In the genomic region with DNA sequence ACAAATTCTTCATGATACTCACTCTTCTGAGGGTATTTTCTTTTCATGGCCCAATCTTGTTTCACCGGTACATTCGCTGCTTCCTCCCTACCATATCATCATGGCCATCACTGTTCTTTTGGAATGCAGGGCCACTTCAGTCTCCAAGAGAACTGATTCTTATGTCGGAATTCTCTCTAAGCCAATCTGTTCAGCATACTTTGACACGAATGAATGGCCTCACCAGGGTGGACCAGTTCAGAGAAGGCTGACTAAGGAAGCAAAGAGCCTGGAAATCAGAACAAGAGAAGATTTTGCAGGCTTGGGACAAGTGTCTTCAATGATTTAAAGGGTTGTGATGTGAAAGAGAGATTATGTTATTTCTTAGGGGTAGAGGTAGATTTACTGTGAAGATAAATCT, we compare ENCODE assay signal across 27 cellular contexts.
"Had no signal": no experiment of that assay in that cellular context is flagged by ENCODE, and none has a peak within 500 bp of the region (broad histone marks: within the 10 kb centered on the region; RNA-seq: fewer than 3 reads in every experiment).

No MANE protein-coding gene starts in this region.

- H2AFZ ChIP-seq: hepatocyte had no signal

- H3K27me3 ChIP-seq: dorsolateral prefrontal cortex, gastroesophageal sphincter, heart left ventricle, hepatocyte, ovary, sigmoid colon, testis, tibial nerve, upper lobe of left lung had no signal

- H3K27ac Mint-ChIP-seq: nephron; stimulated activated effector memory CD8-positive, alpha-beta T cell treated with anti-CD3 and anti-CD28 coated beads, Interleukin-12 subunit alpha, Interleukin-12 subunit beta, amount 100 ng/mL, for 72 hours had no signal

- H3K79me2 ChIP-seq: hepatocyte had no signal

- H3K4me2 ChIP-seq: hepatocyte had no signal

- H3K9me3 ChIP-seq: gastroesophageal sphincter, heart left ventricle, ovary, psoas muscle, sigmoid colon, testis, tibial nerve, upper lobe of left lung had no signal

- H3K4me1 ChIP-seq: testis had no signal

- H3K4me3 ChIP-seq: dorsolateral prefrontal cortex, gastroesophageal sphincter, heart left ventricle, hepatocyte, lung, ovary, psoas muscle, sigmoid colon, testis, tibial nerve, upper lobe of left lung had no signal

- H3K9me3 Mint-ChIP-seq: naive thymus-derived CD4-positive, alpha-beta T cell; nephron; stimulated activated effector memory CD8-positive, alpha-beta T cell treated with anti-CD3 and anti-CD28 coated beads, Interleukin-12 subunit alpha, Interleukin-12 subunit beta, amount 100 ng/mL, for 72 hours had no signal

- ATAC-seq: gastroesophageal sphincter; heart left ventricle; left lobe of liver; naive thymus-derived CD4-positive, alpha-beta T cell; psoas muscle; right cardiac atrium; stimulated activated effector memory CD8-positive, alpha-beta T cell treated with anti-CD3 and anti-CD28 coated beads, Interleukin-12 subunit alpha, Interleukin-12 subunit beta, amount 100 ng/mL, for 72 hours; stimulated activated naive CD8-positive, alpha-beta T cell treated with anti-CD3 and anti-CD28 coated beads, Interleukin-15, Interleukin-2, amounts not matched to agents 100 U/mL and 50 U/mL, for 24 hours had no signal

- H3K36me3 Mint-ChIP-seq: naive thymus-derived CD4-positive, alpha-beta T cell; stimulated activated effector memory CD8-positive, alpha-beta T cell treated with anti-CD3 and anti-CD28 coated beads, Interleukin-12 subunit alpha, Interleukin-12 subunit beta, amount 100 ng/mL, for 72 hours had no signal

- H3K36me3 ChIP-seq: gastroesophageal sphincter, heart left ventricle, ovary, sigmoid colon, tibial nerve, upper lobe of left lung had no signal

- H3K27ac ChIP-seq: dorsolateral prefrontal cortex, gastroesophageal sphincter, heart left ventricle, hepatocyte, ovary, psoas muscle, sigmoid colon, testis, tibial nerve, upper lobe of left lung had no signal

- DNase-seq: dorsolateral prefrontal cortex; effector CD4-positive, alpha-beta T cell; foreskin fibroblast; heart left ventricle; kidney; mesendoderm; midbrain; naive thymus-derived CD4-positive, alpha-beta T cell; occipital lobe; ovary; posterior cingulate gyrus; psoas muscle; right cardiac atrium; sigmoid colon; stimulated activated CD4-positive, alpha-beta T cell treated with anti-CD3 and anti-CD28 coated beads, Interleukin-2, amount 100 ng/mL, for 24 hours; stimulated activated CD4-positive, alpha-beta T cell treated with anti-CD3 and anti-CD28 coated beads, Interleukin-4, amount 100 ng/mL, for 24 hours; stimulated activated naive CD8-positive, alpha-beta T cell treated with anti-CD3 and anti-CD28 coated beads, Interleukin-15, Interleukin-2, amounts not matched to agents 100 U/mL and 50 U/mL, for 24 hours; substantia nigra; testis; upper lobe of left lung had no signal

- H3K4me3 Mint-ChIP-seq: naive thymus-derived CD4-positive, alpha-beta T cell; nephron; stimulated activated effector memory CD8-positive, alpha-beta T cell treated with anti-CD3 and anti-CD28 coated beads, Interleukin-12 subunit alpha, Interleukin-12 subunit beta, amount 100 ng/mL, for 72 hours had no signal
